Comparison of ENCODE assay signal across 10 cellular contexts in the genomic region with DNA sequence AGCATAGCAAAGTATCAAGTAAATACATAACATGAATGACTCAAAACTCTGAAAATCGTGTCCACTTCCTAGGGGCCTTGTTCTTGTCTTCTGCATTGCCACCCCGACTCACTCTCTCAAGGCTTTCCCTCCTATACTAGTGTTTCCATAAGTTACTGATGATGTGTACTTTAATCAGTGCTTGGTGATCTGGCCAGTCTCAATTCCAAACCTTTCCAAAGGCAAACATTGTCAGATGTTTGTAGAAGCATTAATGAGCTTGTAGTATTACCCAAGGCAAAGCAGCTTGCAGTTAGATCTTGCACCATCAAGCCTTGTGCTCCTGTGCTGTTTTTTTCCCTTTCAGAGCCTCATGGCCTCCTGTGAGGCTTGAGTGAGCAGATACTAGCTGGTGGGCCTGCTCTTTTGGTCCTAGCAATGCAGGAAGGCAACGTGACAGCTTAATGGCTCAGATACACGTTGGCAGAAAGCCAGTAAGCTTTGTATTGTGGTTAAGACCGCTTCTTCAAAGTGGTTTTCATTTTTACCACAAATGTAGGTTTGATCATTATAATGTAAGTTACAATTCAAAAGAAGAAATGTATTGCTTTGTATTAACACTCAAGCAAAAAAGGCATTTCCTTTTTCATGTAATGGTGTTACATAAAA. TPM values are rescaled to one million over a fixed set of nuclear protein-coding genes. Genes with fewer than 3 reads are reported as not detected.
A peak's percentile ranks its signal among the peaks of the same experiment; 100 is the strongest.
DNase-seq lines count a peak whose midpoint lies in the region; ATAC-seq, FAIRE-seq and TF ChIP-seq lines count a peak whose summit lies in the region.
"Had no signal": no experiment of that assay in that cellular context is flagged by ENCODE, and none has a peak within 500 bp of the region (broad histone marks: within the 10 kb centered on the region; RNA-seq: fewer than 3 reads in every experiment).

No MANE protein-coding gene starts in this region.

- no peak for FAIRE-seq in endothelial cell of umbilical vein (lab: Jason Lieb, UNC)

- ATAC-seq in GM18508 (IDR thresholded peaks at IDR 0.05; ENCODE audit: insufficient read depth, unreplicated experiment): peak; percentile 81
- peak; percentile 80 for ATAC-seq in HG02938 (IDR thresholded peaks at IDR 0.05; ENCODE audit: unreplicated experiment)
- peak; percentile 50 for ATAC-seq in sciatic nerve
- ATAC-seq: HCT116 had no signal

- no peak for TF ChIP-seq CTCF in endothelial cell of umbilical vein (IDR thresholded peaks at IDR 0.05; ENCODE audit: extremely low read depth in 1 of 2, insufficient read depth in 1 of 2, low read depth in 1 of 2, low read length in 2 of 2)

- DNase-seq in AG08395 (ENCODE audit: low spot score) (peak; percentile 39), NCI-H187 (lab: John Stamatoyannopoulos, UW) (peak; percentile 60 to 81), endothelial cell of umbilical vein (ENCODE audit: low read depth, low spot score) (peak; percentile 68), sciatic nerve (ENCODE audit: low spot score) (no peak), ACHN (no peak)
- peak; percentile 14 for DNase-seq in activated CD4-positive, alpha-beta T cell treated with anti-CD3 and anti-CD28 coated beads for 1 hour
- DNase-seq: psoas muscle had no signal

- H3K27me3 ChIP-seq in endothelial cell of umbilical vein (ENCODE audit: control insufficient read depth in 2 of 2, insufficient read depth in 2 of 2, low read length in 2 of 2): no peaks in the 10 kb centered on the region

- no peak overlapping the region for H3K4me3 ChIP-seq in endothelial cell of umbilical vein (replicated peaks in 1 of 3; ENCODE audit: insufficient read depth in 1 of 3, low read depth in 1 of 3, low read length in 3 of 3)
- H3K4me3 ChIP-seq: psoas muscle had no signal

- H3K9me3 ChIP-seq in endothelial cell of umbilical vein (replicated peaks; ENCODE audit: control insufficient read depth, insufficient read depth, low read length): no peaks in the 10 kb centered on the region
- H3K9me3 ChIP-seq: psoas muscle had no signal

- POLR2A ChIA-PET in endothelial cell of umbilical vein (lab: Charles Lee): interaction anchor here (0.7 kb wide), 1 partner anchor 42 kb away, joined by 3 read pairs; no protein-coding TSS in a partner anchor

- no peaks in the 10 kb centered on the region for H3K36me3 ChIP-seq in endothelial cell of umbilical vein (ENCODE audit: control insufficient read depth in 2 of 2, extremely low read depth in 1 of 2, insufficient read depth in 2 of 2, low read length in 2 of 2)

- in situ Hi-C loops in ACHN (cut with HindIII; ENCODE audit: low pct_ligation_motif_present, low pct_unique_long_range_greater_than_20kb, low sequenced_read_pairs): no loop called here

- no peak for TF ChIP-seq POLR2A in endothelial cell of umbilical vein (IDR thresholded peaks at IDR 0.05; ENCODE audit: low read depth, low read length)

- H3K9ac ChIP-seq in endothelial cell of umbilical vein (replicated peaks; ENCODE audit: extremely low read depth, insufficient read depth, low read length): no peak overlapping the region

- CTCF ChIA-PET in endothelial cell of umbilical vein (lab: Charles Lee): interaction anchor here (0.6 to 3.0 kb wide), 7 partner anchors 10 to 49 kb away, joined by 3 to 15 read pairs (median 3); no protein-coding TSS in a partner anchor

- intact Hi-C loops in endothelial cell of umbilical vein (cut with micrococcal nuclease): no loop called here
- intact Hi-C loops in sciatic nerve (cut with DNase I): no loop called here

- peaks cover 2% of the 10 kb centered on the region for H4K20me1 ChIP-seq in endothelial cell of umbilical vein (replicated peaks; ENCODE audit: control insufficient read depth, extremely low read depth, insufficient read depth, low read length)

- no peaks in the 10 kb centered on the region for H3K4me1 ChIP-seq in endothelial cell of umbilical vein (ENCODE audit: control insufficient read depth, extremely low read depth, insufficient read depth, low read length)

- no peak overlapping the region for H3K27ac ChIP-seq in endothelial cell of umbilical vein (ENCODE audit: insufficient read depth, low read depth, low read length)
- H3K27ac ChIP-seq: psoas muscle had no signal

- dilution Hi-C loops in endothelial cell of umbilical vein (cut with MboI; ENCODE audit: extremely low pct_ligation_motif_present, low sequenced_read_pairs): no loop called here

- no peak overlapping the region for H3K4me2 ChIP-seq in endothelial cell of umbilical vein (ENCODE audit: insufficient read depth, low read length)

- peaks cover 45% of the 10 kb centered on the region for H3K79me2 ChIP-seq in endothelial cell of umbilical vein (ENCODE audit: control insufficient read depth, insufficient read depth, low read length)

- H2AFZ ChIP-seq in endothelial cell of umbilical vein (ENCODE audit: low read depth, low read length): no peak overlapping the region

- H3K9me1 ChIP-seq in endothelial cell of umbilical vein (replicated peaks; ENCODE audit: control insufficient read depth, extremely low read depth, insufficient read depth, low read length): no peaks in the 10 kb centered on the region

- BruUV-seq in endothelial cell of umbilical vein (replicated peaks; lab: Mats Ljungman, UMichigan): no TSS peak

TF ChIP-seq in endothelial cell of umbilical vein, 7 proteins besides CTCF, POLR2A, EP300 and RAD21:
- TF ChIP-seq POLR2AphosphoS5 (IDR thresholded peaks at IDR 0.05; ENCODE audit: insufficient read depth, low read depth, low read length) (no peak), FOS (IDR thresholded peaks at IDR 0.05; ENCODE audit: borderline replicate concordance, insufficient read depth, low read length) (no peak), JUN (IDR thresholded peaks at IDR 0.05; ENCODE audit: borderline replicate concordance, insufficient read depth, insufficient read length, low read depth) (no peak)
TF ChIP-seq in endothelial cell of umbilical vein: peak in this region for 0.

RNA-seq across cellular contexts. Expression of a gene that starts 51.8 kb away (rescaled TPM):
- total RNA-seq in endothelial cell of umbilical vein (42.9 and 46.4 TPM in 2 replicates), sciatic nerve (117 TPM)
- 16.7 and 17.0 TPM in 2 replicates for polyA plus RNA-seq in endothelial cell of umbilical vein
- 13.5 and 14.6 TPM in 2 replicates for polyA plus RNA-seq in endothelial cell of umbilical vein (2011; cell fraction: cytosol; rRNA removed)
- 64.8 and 87.7 TPM in 2 replicates for polyA plus RNA-seq in endothelial cell of umbilical vein (2011; cell fraction: nucleus; rRNA removed)
- polyA plus RNA-seq in endothelial cell of umbilical vein (2012): 20.7 and 28.2 TPM in 2 replicates
- 40.2 and 55.0 TPM in 2 replicates for polyA minus RNA-seq in endothelial cell of umbilical vein
- polyA minus RNA-seq in endothelial cell of umbilical vein (2011; cell fraction: cytosol; rRNA and poly(A)+ RNA removed): 16.4 TPM
- 88.3 and 103 TPM in 2 replicates for polyA minus RNA-seq in endothelial cell of umbilical vein (2011; cell fraction: nucleus; rRNA and poly(A)+ RNA removed)

Comparison
In these comparisons a context has a peak if more than half of its experiments do, and no peak if none do; other contexts are left out.
1. DNase-seq: peak in AG08395 (single experiment), NCI-H187 (2 of 2), activated CD4-positive, alpha-beta T cell treated with anti-CD3 and anti-CD28 coated beads for 1 hour (single experiment) and endothelial cell of umbilical vein (single experiment); none in sciatic nerve (single experiment) and ACHN (single experiment).
2. Peak in every context shown above with its lines, with median percentiles within 50 percentile points of each other: ATAC-seq.